ENCODE assay signal across 1 cellular context in genomic region chr15:59372352-59373211, GRCh38.
A peak's percentile ranks its signal among the peaks of the same experiment; 100 is the strongest.
TF ChIP-seq lines count a peak whose summit lies in the region.

Gene MYO1E, minus strand, starts transcription at chr15:59372871. Its CDS starts 371 bp downstream, at chr15:59372500.

TF ChIP-seq in HepG2, 621 proteins besides CTCF, POLR2A, EP300 and RAD21 (continued from another document and continues in another):
- TF ChIP-seq KIAA2018 (CRISPR knock-in tag; IDR thresholded peaks at IDR 0.05; ENCODE audit: borderline replicate concordance) (no peak), DNMT1 (CRISPR knock-in tag; IDR thresholded peaks at IDR 0.05) (peak; percentile 27; the same call in 1 of the 2 replicates), KDM4B (CRISPR knock-in tag; IDR thresholded peaks at IDR 0.05) (no peak; the same call in 1 of the 2 replicates), ZNF44 (CRISPR knock-in tag; IDR thresholded peaks at IDR 0.05) (peak; percentile 15; the same call in 1 of the 2 replicates), ZNF704 (CRISPR knock-in tag; IDR thresholded peaks at IDR 0.05; ENCODE audit: borderline replicate concordance) (peak; percentile 64; the same call in 1 of the 2 replicates), PHF20 (CRISPR knock-in tag; IDR thresholded peaks at IDR 0.05) (peak; percentile 40; the same call in 1 of the 2 replicates), ZNF407 (CRISPR knock-in tag; IDR thresholded peaks at IDR 0.05; ENCODE audit: not compliant biosample characterization) (peak; percentile 84), UBTF (CRISPR knock-in tag; IDR thresholded peaks at IDR 0.05) (peak; percentile 99), YEATS2 (CRISPR knock-in tag; IDR thresholded peaks at IDR 0.05; ENCODE audit: borderline replicate concordance) (peak; percentile 25; the same call in 1 of the 2 replicates), MBNL3 (CRISPR knock-in tag; conservative IDR thresholded peaks at IDR 0.05) (no peak), RBFOX2 (IDR thresholded peaks at IDR 0.05; ENCODE audit: low read depth, low read length) (peak; percentile 76; the same call in 1 of the 2 replicates), NBN (conservative IDR thresholded peaks at IDR 0.05) (no peak), MIER2 (CRISPR knock-in tag; IDR thresholded peaks at IDR 0.05) (no peak), ZNF629 (CRISPR knock-in tag; conservative IDR thresholded peaks at IDR 0.05) (peak; percentile 29; the same call in 1 of the 2 replicates), ZFP91 (CRISPR knock-in tag; IDR thresholded peaks at IDR 0.05; ENCODE audit: borderline replicate concordance) (peak; percentile 83; the same call in 1 of the 2 replicates), ELF4 (CRISPR knock-in tag; IDR thresholded peaks at IDR 0.05; ENCODE audit: borderline replicate concordance) (0 out of 2 replicates have a peak, but pooled peaks have one; percentile 41), ELF3 (CRISPR knock-in tag; IDR thresholded peaks at IDR 0.05) (no peak), MYPOP (CRISPR knock-in tag; IDR thresholded peaks at IDR 0.05) (no peak), EHMT2 (IDR thresholded peaks at IDR 0.05; ENCODE audit: borderline replicate concordance, low read depth, low read length) (no peak), ZNF546 (CRISPR knock-in tag; conservative IDR thresholded peaks at IDR 0.05) (peak; percentile 82; the same call in 1 of the 2 replicates)
